ENCODE assay signal across 1 cellular context in genomic region chr6:13289789-13290318, GRCh38.
A peak's percentile ranks its signal among the peaks of the same experiment; 100 is the strongest.
TF ChIP-seq lines count a peak whose summit lies in the region.

No MANE protein-coding gene starts in this region.

TF ChIP-seq in HepG2, 621 proteins besides CTCF, POLR2A, EP300 and RAD21 (continued from another document and continues in another):
- TF ChIP-seq HNF1A (IDR thresholded peaks at IDR 0.05; ENCODE audit: low read depth), result peak; percentile 55; the same call in 1 of the 2 replicates
- no peak; the same call in 1 of the 2 replicates for TF ChIP-seq HNF1A (CRISPR knock-in tag; IDR thresholded peaks at IDR 0.05; ENCODE audit: borderline replicate concordance)
- TF ChIP-seq PLSCR1 (CRISPR knock-in tag; IDR thresholded peaks at IDR 0.05; ENCODE audit: borderline replicate concordance), result no peak
- peak; percentile 24; the same call in 1 of the 2 replicates for TF ChIP-seq ERF (CRISPR knock-in tag; IDR thresholded peaks at IDR 0.05)
- TF ChIP-seq KLF6 (CRISPR knock-in tag; IDR thresholded peaks at IDR 0.05), result no peak
- no peak for TF ChIP-seq GTF3A (CRISPR knock-in tag; conservative IDR thresholded peaks at IDR 0.05)
- TF ChIP-seq ZNF660 (CRISPR knock-in tag; IDR thresholded peaks at IDR 0.05; ENCODE audit: borderline replicate concordance, low read depth), result no peak
- TF ChIP-seq ZNF777 (CRISPR knock-in tag; IDR thresholded peaks at IDR 0.05), result no peak
- TF ChIP-seq MXI1 (IDR thresholded peaks at IDR 0.05; ENCODE audit: borderline replicate concordance, low read depth, low read length), result peak; percentile 31; the same call in 1 of the 3 replicates
- no peak for TF ChIP-seq DNMT1 (CRISPR knock-in tag; IDR thresholded peaks at IDR 0.05)
- no peak for TF ChIP-seq ELK4 (CRISPR knock-in tag; IDR thresholded peaks at IDR 0.05; ENCODE audit: borderline replicate concordance)
- no peak for TF ChIP-seq TBP (CRISPR knock-in tag; IDR thresholded peaks at IDR 0.05)
- no peak for TF ChIP-seq JUN (CRISPR knock-in tag; IDR thresholded peaks at IDR 0.05)
- TF ChIP-seq HMG20A (CRISPR knock-in tag; IDR thresholded peaks at IDR 0.05; ENCODE audit: borderline replicate concordance), result peak; percentile 74; the same call in 1 of the 2 replicates
- TF ChIP-seq GRHL1 (CRISPR knock-in tag; conservative IDR thresholded peaks at IDR 0.05), result no peak
- TF ChIP-seq ZNF672 (CRISPR knock-in tag; IDR thresholded peaks at IDR 0.05), result no peak
- TF ChIP-seq ZNF230 (CRISPR knock-in tag; IDR thresholded peaks at IDR 0.05), result no peak
- TF ChIP-seq ZNF256 (CRISPR knock-in tag; conservative IDR thresholded peaks at IDR 0.05), result no peak
- TF ChIP-seq AKNA (CRISPR knock-in tag; IDR thresholded peaks at IDR 0.05; ENCODE audit: borderline replicate concordance), result no peak
- no peak for TF ChIP-seq CREB1 (IDR thresholded peaks at IDR 0.05)
- peak; percentile 73 for TF ChIP-seq CREB1 (CRISPR knock-in tag; IDR thresholded peaks at IDR 0.05)
- TF ChIP-seq RFXANK (CRISPR knock-in tag; IDR thresholded peaks at IDR 0.05), result no peak
- peak; percentile 92 for TF ChIP-seq HNF4A (CRISPR knock-in tag; IDR thresholded peaks at IDR 0.05)
- no peak for TF ChIP-seq ZNF639 (CRISPR knock-in tag; conservative IDR thresholded peaks at IDR 0.05)
- TF ChIP-seq HMGXB4 (CRISPR knock-in tag; IDR thresholded peaks at IDR 0.05; ENCODE audit: borderline replicate concordance in 1 of 2, low read depth in 1 of 2), result no peak
- no peak for TF ChIP-seq ZNF83 (CRISPR knock-in tag; IDR thresholded peaks at IDR 0.05; ENCODE audit: borderline replicate concordance)
- TF ChIP-seq HINFP (CRISPR knock-in tag; IDR thresholded peaks at IDR 0.05; ENCODE audit: low read depth), result no peak
- no peak for TF ChIP-seq MED13 (CRISPR knock-in tag; IDR thresholded peaks at IDR 0.05)
- TF ChIP-seq ZNF205 (CRISPR knock-in tag; IDR thresholded peaks at IDR 0.05), result no peak
- no peak for TF ChIP-seq SP1 (IDR thresholded peaks at IDR 0.05)
- 0 out of 2 replicates have a peak, but pooled peaks have one; percentile 5 for TF ChIP-seq SP1 (CRISPR knock-in tag; IDR thresholded peaks at IDR 0.05)
- no peak for TF ChIP-seq BHLHE40 (IDR thresholded peaks at IDR 0.05; ENCODE audit: low read length)
- TF ChIP-seq CHCHD3 (CRISPR knock-in tag; IDR thresholded peaks at IDR 0.05), result no peak
- TF ChIP-seq DMAP1 (CRISPR knock-in tag; IDR thresholded peaks at IDR 0.05), result peak; percentile 69
- TF ChIP-seq ZEB1 (IDR thresholded peaks at IDR 0.05; ENCODE audit: insufficient replicate concordance, low read depth), result no peak
- no peak for TF ChIP-seq ZNF207 (IDR thresholded peaks at IDR 0.05; ENCODE audit: borderline replicate concordance)
- TF ChIP-seq KMT2B (CRISPR knock-in tag; IDR thresholded peaks at IDR 0.05), result peak; percentile 42; the same call in 1 of the 2 replicates
- TF ChIP-seq ZNF484 (CRISPR knock-in tag; IDR thresholded peaks at IDR 0.05; ENCODE audit: borderline replicate concordance, low read depth), result no peak
- TF ChIP-seq ZBTB14 (CRISPR knock-in tag; IDR thresholded peaks at IDR 0.05), result no peak
- TF ChIP-seq PAWR (CRISPR knock-in tag; IDR thresholded peaks at IDR 0.05; ENCODE audit: borderline replicate concordance), result no peak
- TF ChIP-seq ZNF441 (CRISPR knock-in tag; IDR thresholded peaks at IDR 0.05; ENCODE audit: borderline replicate concordance), result no peak
